Comparison of ENCODE assay signal across 8 cellular contexts in genomic region chr2:10721344-10722251, GRCh38. TPM values are rescaled to one million over a fixed set of nuclear protein-coding genes. Genes with fewer than 3 reads are reported as not detected.
DNase-seq lines count a peak whose midpoint lies in the region; ATAC-seq and TF ChIP-seq lines count a peak whose summit lies in the region.

A gene with protein sequence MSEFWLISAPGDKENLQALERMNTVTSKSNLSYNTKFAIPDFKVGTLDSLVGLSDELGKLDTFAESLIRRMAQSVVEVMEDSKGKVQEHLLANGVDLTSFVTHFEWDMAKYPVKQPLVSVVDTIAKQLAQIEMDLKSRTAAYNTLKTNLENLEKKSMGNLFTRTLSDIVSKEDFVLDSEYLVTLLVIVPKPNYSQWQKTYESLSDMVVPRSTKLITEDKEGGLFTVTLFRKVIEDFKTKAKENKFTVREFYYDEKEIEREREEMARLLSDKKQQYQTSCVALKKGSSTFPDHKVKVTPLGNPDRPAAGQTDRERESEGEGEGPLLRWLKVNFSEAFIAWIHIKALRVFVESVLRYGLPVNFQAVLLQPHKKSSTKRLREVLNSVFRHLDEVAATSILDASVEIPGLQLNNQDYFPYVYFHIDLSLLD (plus strand): TSS chr2:10721630. CDS start chr2:10722850, 1,220 bp downstream.

- intact Hi-C loops in stomach (cut with DNase I; ENCODE audit: low total_unique reads), result no loop called here

- peaks cover 85% of the 10 kb centered on the region for H3K27me3 Mint-ChIP-seq in activated naive CD8-positive, alpha-beta T cell treated with anti-CD3 and anti-CD28 coated beads, Interleukin-2, amount 10 ng/mL, durations not matched to agents 7 days and 5 days

- H3K27ac ChIP-seq in HUES64 (ENCODE audit: low read depth, low read length) (no peak within 1 kb of the TSS), stomach (peak within 1 kb of the TSS in 1 of 5 donors; percentile 16)

- H3K27ac Mint-ChIP-seq in activated naive CD8-positive, alpha-beta T cell treated with anti-CD3 and anti-CD28 coated beads, Interleukin-2, amount 10 ng/mL, durations not matched to agents 7 days and 5 days, result no peak within 1 kb of the TSS

- H3K9ac ChIP-seq in HUES64 (ENCODE audit: low read depth, low read length), result peak within 1 kb of the TSS; percentile 39; the same call in 1 of the 2 replicates

- H3K4me1 Mint-ChIP-seq in activated naive CD8-positive, alpha-beta T cell treated with anti-CD3 and anti-CD28 coated beads, Interleukin-2, amount 10 ng/mL, durations not matched to agents 7 days and 5 days, result peaks cover 5% of the 10 kb centered on the region

- DNase-seq in D341Med (ENCODE audit: low spot score) (peak; percentile 81), iPS-NIHi7 (ENCODE audit: extremely low spot score) (peak; percentile 81), stomach (peak; percentile 78), SW 1271 (lab: John Stamatoyannopoulos, UW) (no peak)
- DNase-seq in activated naive CD8-positive, alpha-beta T cell treated with anti-CD3 and anti-CD28 coated beads, Interleukin-2, amount 10 ng/mL, durations not matched to agents 7 days and 5 days, result peak; percentile 49
- no peak for DNase-seq in activated CD4-positive, alpha-beta T cell treated with anti-CD3 and anti-CD28 coated beads, Interleukin-2, amount 50 U/mL, for 4 hours

- no peaks in the 10 kb centered on the region for H3K36me3 Mint-ChIP-seq in activated naive CD8-positive, alpha-beta T cell treated with anti-CD3 and anti-CD28 coated beads, Interleukin-2, amount 10 ng/mL, durations not matched to agents 7 days and 5 days

- TF ChIP-seq EP300 in stomach (IDR thresholded peaks at IDR 0.05), result no peak

- peak; percentile 77 for ATAC-seq in GM19351 (IDR thresholded peaks at IDR 0.05; ENCODE audit: unreplicated experiment)
- peak; percentile 72 for ATAC-seq in activated naive CD8-positive, alpha-beta T cell treated with anti-CD3 and anti-CD28 coated beads, Interleukin-2, amount 10 ng/mL, durations not matched to agents 7 days and 5 days (ENCODE audit: low read depth)

- H3K27me3 ChIP-seq in HUES64 (ENCODE audit: insufficient read depth, low read length), result peaks cover 80% of the 10 kb centered on the region
- H3K27me3 ChIP-seq in stomach, result peaks cover 0 to 73% (median 48%) of the 10 kb centered on the region in 3 donors

- POLR2A ChIA-PET in activated naive CD8-positive, alpha-beta T cell treated with anti-CD3 and anti-CD28 coated beads, Interleukin-2, amount 10 ng/mL, durations not matched to agents 7 days and 5 days (lab: Charles Lee), result no interaction called here

- peak within 1 kb of the TSS; percentile 48 for H3K4me3 Mint-ChIP-seq in activated naive CD8-positive, alpha-beta T cell treated with anti-CD3 and anti-CD28 coated beads, Interleukin-2, amount 10 ng/mL, durations not matched to agents 7 days and 5 days

- TF ChIP-seq POLR2A in stomach (IDR thresholded peaks at IDR 0.05), result no peak

- no peaks in the 10 kb centered on the region for H3K36me3 ChIP-seq in HUES64 (ENCODE audit: insufficient read depth, low read length)
- H3K36me3 ChIP-seq in stomach, result no peaks in the 10 kb centered on the region

- H3K9me3 ChIP-seq in HUES64 (ENCODE audit: insufficient read depth, low read depth, low read length) (no peaks in the 10 kb centered on the region), stomach (no peaks in the 10 kb centered on the region)

- H3K4me3 ChIP-seq in HUES64 (ENCODE audit: low read length) (peak within 1 kb of the TSS; percentile 60), stomach (peak within 1 kb of the TSS; percentile 55 to 72 (median 62))

- H3K4me1 ChIP-seq in HUES64 (ENCODE audit: insufficient read depth, low read length), result peaks cover 5% of the 10 kb centered on the region; the same call in 1 of the 2 replicates
- peaks cover 12 to 33% (median 21%) of the 10 kb centered on the region in 4 donors for H3K4me1 ChIP-seq in stomach

- no peak for TF ChIP-seq CTCF in stomach (IDR thresholded peaks at IDR 0.05)

- no peaks in the 10 kb centered on the region for H3K9me3 Mint-ChIP-seq in activated naive CD8-positive, alpha-beta T cell treated with anti-CD3 and anti-CD28 coated beads, Interleukin-2, amount 10 ng/mL, durations not matched to agents 7 days and 5 days

- 2% methylated on average over 109 of the region's 109 CpGs for WGBS in HUES64
- WGBS in stomach, 5 donors, result 0 to 2% (median 1%) methylated on average over 22 to 109 of the region's 109 CpGs

RNA-seq across cellular contexts. Expression of the gene that starts here (rescaled TPM):
- polyA plus RNA-seq in HUES64 (2013, experiment 1 of 2), result 0.40 TPM
- polyA plus RNA-seq in HUES64 (2013, experiment 2 of 2), result 0.19 TPM
- total RNA-seq in activated naive CD8-positive, alpha-beta T cell treated with anti-CD3 and anti-CD28 coated beads, Interleukin-2, amount 10 ng/mL, durations not matched to agents 7 days and 5 days, result not detected
- total RNA-seq in stomach, result 100 to 1,000 TPM in 1 of 5 donors, 1 to 10 TPM in 1, not detected in 3; 1.1 to 143 TPM
- 1 to 10 TPM in 1 of 3 donors, under 1 TPM in 2; 0.61 to 6.9 (median 0.75) TPM for polyA plus RNA-seq in stomach

Comparison
In these comparisons a context has a peak if more than half of its experiments do, and no peak if none do; other contexts are left out.
1. Peak in DNase-seq and ATAC-seq in activated naive CD8-positive, alpha-beta T cell treated with anti-CD3 and anti-CD28 coated beads, Interleukin-2, amount 10 ng/mL, durations not matched to agents 7 days and 5 days; RNA of the gene not detected or under 1 TPM.
2. DNase-seq: peak in D341Med (single experiment), iPS-NIHi7 (single experiment) and stomach (single experiment); none in SW 1271 (0 of 2) and activated CD4-positive, alpha-beta T cell treated with anti-CD3 and anti-CD28 coated beads, Interleukin-2, amount 50 U/mL, for 4 hours (0 of 2).